Comparison of ENCODE assay signal across 1 cellular context in the genomic region with DNA sequence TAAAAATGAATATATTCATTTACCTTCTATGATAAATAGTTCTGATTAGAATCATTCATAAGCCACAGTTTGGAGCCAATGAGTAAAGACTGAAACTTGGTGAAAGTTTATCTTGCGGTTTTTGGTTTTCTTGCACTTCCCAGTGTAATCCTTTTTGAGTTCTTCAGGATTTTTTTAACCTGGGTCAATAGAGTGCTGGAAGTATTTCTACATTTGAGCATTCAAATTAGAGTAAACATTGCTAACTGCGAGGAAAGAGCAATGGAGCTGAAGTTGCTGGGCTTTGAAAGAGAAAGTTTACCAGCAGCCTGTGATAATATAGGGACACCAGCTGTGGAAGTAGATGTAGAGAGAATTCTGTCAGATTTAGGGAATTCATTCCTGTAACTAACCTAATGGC.
TF ChIP-seq lines count a peak whose summit lies in the region.

No MANE protein-coding gene starts in this region.

TF ChIP-seq in GM12878, 131 proteins besides CTCF, POLR2A, EP300 and RAD21:
- TF ChIP-seq, protein P1, sequence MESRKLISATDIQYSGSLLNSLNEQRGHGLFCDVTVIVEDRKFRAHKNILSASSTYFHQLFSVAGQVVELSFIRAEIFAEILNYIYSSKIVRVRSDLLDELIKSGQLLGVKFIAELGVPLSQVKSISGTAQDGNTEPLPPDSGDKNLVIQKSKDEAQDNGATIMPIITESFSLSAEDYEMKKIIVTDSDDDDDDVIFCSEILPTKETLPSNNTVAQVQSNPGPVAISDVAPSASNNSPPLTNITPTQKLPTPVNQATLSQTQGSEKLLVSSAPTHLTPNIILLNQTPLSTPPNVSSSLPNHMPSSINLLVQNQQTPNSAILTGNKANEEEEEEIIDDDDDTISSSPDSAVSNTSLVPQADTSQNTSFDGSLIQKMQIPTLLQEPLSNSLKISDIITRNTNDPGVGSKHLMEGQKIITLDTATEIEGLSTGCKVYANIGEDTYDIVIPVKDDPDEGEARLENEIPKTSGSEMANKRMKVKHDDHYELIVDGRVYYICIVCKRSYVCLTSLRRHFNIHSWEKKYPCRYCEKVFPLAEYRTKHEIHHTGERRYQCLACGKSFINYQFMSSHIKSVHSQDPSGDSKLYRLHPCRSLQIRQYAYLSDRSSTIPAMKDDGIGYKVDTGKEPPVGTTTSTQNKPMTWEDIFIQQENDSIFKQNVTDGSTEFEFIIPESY (IDR thresholded peaks at IDR 0.05) = no peak
- TF ChIP-seq SUPT20H (IDR thresholded peaks at IDR 0.05; ENCODE audit: borderline replicate concordance, control insufficient read depth, low read depth, low read length) (no peak), RUNX3 (IDR thresholded peaks at IDR 0.05; ENCODE audit: low read length) (0 out of 2 replicates have a peak, but pooled peaks have one; percentile 9)
